ENCODE assay signal across 8 cellular contexts in the genomic region with DNA sequence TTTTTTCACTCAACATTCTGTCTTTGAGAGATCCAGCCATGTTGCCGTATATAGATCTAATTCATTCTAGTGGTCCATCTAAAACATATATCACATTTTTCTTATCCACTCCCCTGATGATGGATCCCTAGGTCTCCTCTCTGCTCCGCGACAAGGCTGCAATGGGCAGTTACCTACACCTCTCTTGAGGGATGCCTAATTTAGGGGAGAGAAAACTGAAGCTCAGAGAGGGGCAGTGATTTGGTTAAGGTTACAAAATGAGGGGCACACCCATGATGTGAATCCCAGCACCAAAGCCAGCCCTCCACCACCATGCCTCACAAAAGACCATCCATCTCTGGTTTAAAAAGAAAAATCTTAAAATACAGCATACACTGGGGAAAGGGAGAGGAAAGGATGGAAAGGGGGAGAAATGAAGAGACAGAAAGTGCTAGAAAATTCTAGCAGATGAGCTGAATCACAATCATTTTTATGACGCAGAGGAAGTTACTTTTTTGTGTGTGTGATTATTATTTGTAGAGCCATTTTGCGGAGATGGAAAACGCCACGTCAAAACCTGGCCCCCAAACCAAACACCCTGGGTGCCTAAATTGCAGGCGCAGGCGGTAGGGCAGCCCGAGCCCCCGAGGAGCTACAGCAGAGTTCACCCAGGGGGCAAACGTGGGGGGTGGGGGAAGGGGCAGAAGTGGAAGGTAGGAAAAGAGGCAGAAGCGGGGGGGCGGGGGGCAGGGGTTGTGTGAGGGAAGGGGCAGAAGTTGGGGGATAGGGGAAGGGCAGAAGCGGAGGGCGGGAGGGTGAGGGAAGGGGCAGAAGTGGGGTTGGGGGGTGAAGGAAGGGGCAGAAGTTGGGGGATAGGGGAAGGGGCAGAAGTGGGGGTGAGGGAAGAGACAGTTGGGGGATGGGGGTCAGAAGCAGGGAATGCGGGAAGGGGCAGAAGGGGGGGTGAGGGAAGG. TPM values are rescaled to one million over a fixed set of nuclear protein-coding genes. Genes with fewer than 3 reads are reported as not detected.
DNase-seq lines count a peak whose midpoint lies in the region; ATAC-seq and TF ChIP-seq lines count a peak whose summit lies in the region.

No MANE protein-coding gene starts in this region.

- peaks cover 7% of the 10 kb centered on the region for H3K4me1 ChIP-seq in ACC112 (ENCODE audit: control insufficient read depth, insufficient read depth, low read length, unreplicated experiment)
- H3K4me1 ChIP-seq in IMR-90 (ENCODE audit: control insufficient read depth, insufficient read depth, low read length): peaks cover 3% of the 10 kb centered on the region; the same call in 1 of the 2 replicates
- peaks cover 0 to 15% of the 10 kb centered on the region in 2 donors for H3K4me1 ChIP-seq in muscle layer of duodenum (ENCODE audit: control insufficient read depth in 1 of 2, insufficient read depth in 2 of 2, low read length in 2 of 2)

- ATAC-seq in IMR-90 (ENCODE audit: low read depth) (no peak), HG02970 (IDR thresholded peaks at IDR 0.05; ENCODE audit: low FRiP score, unreplicated experiment) (no peak)

- peaks cover 29% of the 10 kb centered on the region for H4K20me1 ChIP-seq in IMR-90 (ENCODE audit: insufficient read depth, low read length)

- peak overlapping the region; percentile 65 for H2AK5ac ChIP-seq in IMR-90 (ENCODE audit: low read depth, low read length)

- peak overlapping the region; percentile 41 for H2BK20ac ChIP-seq in IMR-90 (ENCODE audit: low read depth, low read length)

- peaks cover 20% of the 10 kb centered on the region for H3K79me2 ChIP-seq in ACC112 (ENCODE audit: control insufficient read depth, insufficient read depth, low read length, unreplicated experiment)

- no TSS peak for BruUV-seq in IMR-90 (replicated peaks; lab: Mats Ljungman, UMichigan)

- H2BK120ac ChIP-seq in IMR-90 (ENCODE audit: low read depth, low read length): peak overlapping the region; percentile 6; the same call in 1 of the 2 replicates

- CTCF ChIA-PET in IMR-90 (lab: Yijun Ruan, JAX): no interaction called here

- peak overlapping the region; percentile 27; the same call in 1 of the 2 replicates for H3K23ac ChIP-seq in IMR-90 (ENCODE audit: low read depth, low read length)

- peak overlapping the region; percentile 83 for H3K4ac ChIP-seq in IMR-90 (ENCODE audit: low read depth, low read length)

- no peaks in the 10 kb centered on the region for H3K27me3 ChIP-seq in ACC112 (ENCODE audit: insufficient read depth, low read length)
- H3K27me3 ChIP-seq in IMR-90 (ENCODE audit: control insufficient read depth, insufficient read depth, low read length): no peaks in the 10 kb centered on the region; the same call in 1 of the 2 replicates
- H3K27me3 ChIP-seq in brain microvascular endothelial cell (replicated peaks): no peaks in the 10 kb centered on the region
- H3K27me3 ChIP-seq in muscle layer of duodenum (ENCODE audit: low read depth, low read length): no peaks in the 10 kb centered on the region

- H2AFZ ChIP-seq in ACC112 (ENCODE audit: low read length, unreplicated experiment) (no peak overlapping the region), IMR-90 (replicated peaks; ENCODE audit: low read length, poor library complexity) (peak overlapping the region; percentile 60)

- H3K18ac ChIP-seq in IMR-90 (ENCODE audit: low read depth, low read length): peak overlapping the region; percentile 77

- in situ Hi-C loops in IMR-90 (cut with MboI; ENCODE audit: low sequenced_read_pairs) (no loop called here), brain microvascular endothelial cell (cut with HindIII; ENCODE audit: low pct_ligation_motif_present, low sequenced_read_pairs) (no loop called here)

- POLR2A ChIA-PET in IMR-90 (lab: Charles Lee; ENCODE audit: unreplicated experiment): no interaction called here

- peak overlapping the region; percentile 50; the same call in 1 of the 2 replicates for H3K14ac ChIP-seq in IMR-90 (replicated peaks; ENCODE audit: low read depth, low read length)

- H3K9ac ChIP-seq in IMR-90 (ENCODE audit: low read depth, low read length): peak overlapping the region; percentile 66

- 0 out of 3 replicates have a peak overlapping the region, but pooled peaks have one; percentile 74 for H2BK15ac ChIP-seq in IMR-90 (ENCODE audit: low read depth, low read length)

- DNase-seq in IMR-90 (peak; percentile 43), brain microvascular endothelial cell (no peak), 8988T (no peak), posterior cingulate gyrus (no peak), cortex of kidney (lab: John Stamatoyannopoulos, UW) (no peak)

- peak overlapping the region; percentile 43; the same call in 1 of the 2 replicates for H3K56ac ChIP-seq in IMR-90 (ENCODE audit: extremely low read depth, insufficient read depth, low read length)

- peak overlapping the region; percentile 90 for H2AK9ac ChIP-seq in IMR-90 (replicated peaks; ENCODE audit: low read depth, low read length, poor library complexity)

- peak overlapping the region; percentile 63 for H2BK5ac ChIP-seq in IMR-90 (ENCODE audit: low read depth, low read length, poor library complexity, severe bottlenecking)

- no peak for TF ChIP-seq RAD21 in IMR-90 (IDR thresholded peaks at IDR 0.05; ENCODE audit: low read length)

- H4K5ac ChIP-seq in IMR-90 (ENCODE audit: low read depth, low read length): peak overlapping the region; percentile 90

- no peak for TF ChIP-seq CTCF in IMR-90 (conservative IDR thresholded peaks at IDR 0.05; ENCODE audit: low read depth, low read length)
- no peak for TF ChIP-seq CTCF in brain microvascular endothelial cell (IDR thresholded peaks at IDR 0.05; ENCODE audit: low read depth, low read length, missing control alignments)

- H3K79me1 ChIP-seq in IMR-90 (ENCODE audit: low read depth in 1 of 2, low read length in 2 of 2): peaks cover 8 to 37% of the 10 kb centered on the region in 2 experiments; a peak in 2 of 4 replicates

- H3K4me3 ChIP-seq in ACC112 (ENCODE audit: low read depth, low read length): peak overlapping the region; percentile 68
- peak overlapping the region; percentile 30; the same call in 1 of the 2 replicates for H3K4me3 ChIP-seq in IMR-90 (ENCODE audit: insufficient read depth, low read depth, low read length)
- H3K4me3 ChIP-seq in brain microvascular endothelial cell (ENCODE audit: low read depth, low read length): no peak overlapping the region
- no peak overlapping the region for H3K4me3 ChIP-seq in muscle layer of duodenum (ENCODE audit: low read depth in 1 of 2, low read length in 2 of 2)

- peak overlapping the region; percentile 40; the same call in 1 of the 2 replicates for H4K91ac ChIP-seq in IMR-90 (ENCODE audit: insufficient read depth, low read depth, low read length)

- H3K9me1 ChIP-seq in IMR-90 (ENCODE audit: insufficient read depth, low read length): peaks cover 8% of the 10 kb centered on the region

- no CpG with 5 or more reads among the region's 17 CpGs for WGBS in IMR-90 (ENCODE audit: extremely low coverage in 2 of 2, insufficient read length in 1 of 2), 2 experiments

- H3K9me3 ChIP-seq in IMR-90 (ENCODE audit: control insufficient read depth, insufficient read depth, low read length): no peaks in the 10 kb centered on the region
- H3K9me3 ChIP-seq in muscle layer of duodenum (ENCODE audit: control insufficient read depth in 1 of 2, low read length in 2 of 2): no peaks in the 10 kb centered on the region

- H3K4me2 ChIP-seq in IMR-90 (ENCODE audit: low read depth, low read length): peak overlapping the region; percentile 85

- H3K27ac ChIP-seq in ACC112 (ENCODE audit: low read depth, low read length) (peak overlapping the region; percentile 83), IMR-90 (ENCODE audit: insufficient read depth, low read length) (peak overlapping the region; percentile 88), brain microvascular endothelial cell (peak overlapping the region; percentile 57), muscle layer of duodenum (ENCODE audit: low read length) (peak overlapping the region; percentile 60)

- peaks cover 4% of the 10 kb centered on the region; the same call in 1 of the 2 replicates for H3K36me3 ChIP-seq in ACC112 (ENCODE audit: insufficient read depth, low read length)
- H3K36me3 ChIP-seq in IMR-90 (ENCODE audit: control insufficient read depth, insufficient read depth, low read length): peaks cover 25% of the 10 kb centered on the region
- H3K36me3 ChIP-seq in brain microvascular endothelial cell (replicated peaks): peaks cover 9% of the 10 kb centered on the region
- H3K36me3 ChIP-seq in muscle layer of duodenum (ENCODE audit: control insufficient read depth in 1 of 2, insufficient read depth in 2 of 2, low read length in 2 of 2): peaks cover 10 to 13% of the 10 kb centered on the region in 2 donors

- H4K8ac ChIP-seq in IMR-90 (ENCODE audit: low read depth in 2 of 2, low read length in 2 of 2): peak overlapping the region; percentile 38 to 43; a peak in 3 of 4 replicates

- 0 out of 2 replicates have a peak, but pooled peaks have one; percentile 35 for TF ChIP-seq POLR2A in IMR-90 (IDR thresholded peaks at IDR 0.05; ENCODE audit: low read depth, low read length)

- dilution Hi-C loops in IMR-90 (cut with HindIII; ENCODE audit: low sequenced_read_pairs, unreplicated experiment): no loop called here

- intact Hi-C loops in IMR-90 (cut with micrococcal nuclease) (no loop called here), posterior cingulate gyrus (cut with DNase I) (no loop called here)

TF ChIP-seq in IMR-90, 13 proteins besides CTCF, POLR2A, EP300 and RAD21 (continues in another document):
- TF ChIP-seq, protein P1, sequence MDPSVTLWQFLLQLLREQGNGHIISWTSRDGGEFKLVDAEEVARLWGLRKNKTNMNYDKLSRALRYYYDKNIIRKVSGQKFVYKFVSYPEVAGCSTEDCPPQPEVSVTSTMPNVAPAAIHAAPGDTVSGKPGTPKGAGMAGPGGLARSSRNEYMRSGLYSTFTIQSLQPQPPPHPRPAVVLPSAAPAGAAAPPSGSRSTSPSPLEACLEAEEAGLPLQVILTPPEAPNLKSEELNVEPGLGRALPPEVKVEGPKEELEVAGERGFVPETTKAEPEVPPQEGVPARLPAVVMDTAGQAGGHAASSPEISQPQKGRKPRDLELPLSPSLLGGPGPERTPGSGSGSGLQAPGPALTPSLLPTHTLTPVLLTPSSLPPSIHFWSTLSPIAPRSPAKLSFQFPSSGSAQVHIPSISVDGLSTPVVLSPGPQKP (IDR thresholded peaks at IDR 0.05; ENCODE audit: borderline replicate concordance, low read depth, low read length): no peak

RNA-seq across cellular contexts. Expression of a gene that starts 1.3 kb away (rescaled TPM):
- 19.2 and 20.6 TPM in 2 replicates for total RNA-seq in IMR-90 (2012; rRNA removed)
- polyA plus RNA-seq in IMR-90 (2012; rRNA removed): 42.6 and 49.7 TPM in 2 replicates
- polyA plus RNA-seq in IMR-90 (2012; cell fraction: cytosol; rRNA removed): 9.7 and 11.3 TPM in 2 replicates
- polyA plus RNA-seq in IMR-90 (2012; cell fraction: nucleus; rRNA removed; ENCODE audit: low replicate concordance): 201 and 584 TPM in 2 replicates

RNA-seq across cellular contexts. Expression of a gene that starts 13.0 kb away (rescaled TPM):
- total RNA-seq in IMR-90 (2012; rRNA removed): 3.6 and 6.3 TPM in 2 replicates
- polyA plus RNA-seq in IMR-90 (2012; rRNA removed): 1.3 and 1.6 TPM in 2 replicates
- polyA plus RNA-seq in IMR-90 (2012; cell fraction: cytosol; rRNA removed): 0.19 and 0.51 TPM in 2 replicates
- 2.3 and 8.6 TPM in 2 replicates for polyA plus RNA-seq in IMR-90 (2012; cell fraction: nucleus; rRNA removed; ENCODE audit: low replicate concordance)

RNA-seq across cellular contexts. Expression of a gene that starts 32.3 kb away (rescaled TPM):
- 0.90 and 1.1 TPM in 2 replicates for total RNA-seq in IMR-90 (2012; rRNA removed)
- polyA plus RNA-seq in IMR-90 (2012; rRNA removed): 5.2 and 6.1 TPM in 2 replicates
- polyA plus RNA-seq in IMR-90 (2012; cell fraction: cytosol; rRNA removed): 1.8 and 2.6 TPM in 2 replicates
- polyA plus RNA-seq in IMR-90 (2012; cell fraction: nucleus; rRNA removed; ENCODE audit: low replicate concordance): 46.8 and 69.5 TPM in 2 replicates

Comparison
In these comparisons a context has a peak if more than half of its experiments do, and no peak if none do; other contexts are left out.
1. H3K4me3 ChIP-seq: peak in ACC112 (single experiment) and IMR-90 (single experiment); none in brain microvascular endothelial cell (single experiment) and muscle layer of duodenum (0 of 2).
2. Peak in every context shown above with its lines, with median percentiles within 50 percentile points of each other: H3K27ac ChIP-seq.